1 cellular context compared by ENCODE assay signal in the genomic region with DNA sequence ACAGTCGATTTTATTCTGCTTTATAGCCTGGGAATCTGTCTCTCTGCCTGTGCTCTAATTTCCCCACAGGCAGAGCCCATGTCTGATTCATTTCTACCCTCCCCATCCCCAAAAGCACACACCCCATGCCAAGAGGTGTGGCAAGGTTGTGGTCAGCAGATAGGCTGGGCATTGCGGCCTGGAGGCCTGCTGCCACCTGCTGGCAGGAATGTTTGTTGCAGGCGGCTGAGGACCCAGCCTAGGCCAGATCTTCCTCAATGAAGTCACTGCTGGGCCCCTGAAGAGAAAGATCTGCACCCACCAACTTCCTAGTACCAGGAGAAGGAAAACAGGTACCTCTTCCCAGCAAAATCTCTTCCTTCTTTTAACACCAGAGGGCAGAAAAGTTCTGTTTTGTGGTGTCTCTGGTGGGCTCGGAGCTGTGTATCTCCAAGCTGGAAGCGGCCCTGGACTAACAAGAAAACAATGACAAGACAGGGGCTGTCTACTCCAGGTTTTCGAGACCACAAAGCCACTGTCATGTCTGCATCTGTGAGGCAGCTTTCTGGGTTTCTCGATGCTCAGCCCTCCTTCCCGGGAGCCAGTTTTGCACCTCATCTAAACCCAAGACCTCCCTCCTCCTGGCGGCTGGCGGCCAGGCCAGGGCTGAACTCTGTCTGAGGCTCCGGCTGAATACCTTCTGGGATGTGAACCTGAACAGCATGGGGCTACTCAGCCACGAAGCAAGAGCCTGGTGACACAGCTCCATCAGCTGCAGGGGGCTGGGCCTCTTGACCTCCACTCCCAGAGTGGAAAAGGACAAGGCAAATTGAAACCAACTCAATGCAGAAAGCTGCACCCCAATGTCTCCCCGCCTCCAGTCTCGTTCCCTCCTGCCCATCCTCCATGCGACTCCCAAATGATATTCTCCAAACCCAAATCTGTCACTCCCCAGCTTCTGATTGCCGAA.
TF ChIP-seq lines count a peak whose summit lies in the region.

No MANE protein-coding gene starts in this region.

TF ChIP-seq in GM23338, 12 proteins besides CTCF, POLR2A, EP300 and RAD21 (continued from another document):
- TF ChIP-seq, protein P1, sequence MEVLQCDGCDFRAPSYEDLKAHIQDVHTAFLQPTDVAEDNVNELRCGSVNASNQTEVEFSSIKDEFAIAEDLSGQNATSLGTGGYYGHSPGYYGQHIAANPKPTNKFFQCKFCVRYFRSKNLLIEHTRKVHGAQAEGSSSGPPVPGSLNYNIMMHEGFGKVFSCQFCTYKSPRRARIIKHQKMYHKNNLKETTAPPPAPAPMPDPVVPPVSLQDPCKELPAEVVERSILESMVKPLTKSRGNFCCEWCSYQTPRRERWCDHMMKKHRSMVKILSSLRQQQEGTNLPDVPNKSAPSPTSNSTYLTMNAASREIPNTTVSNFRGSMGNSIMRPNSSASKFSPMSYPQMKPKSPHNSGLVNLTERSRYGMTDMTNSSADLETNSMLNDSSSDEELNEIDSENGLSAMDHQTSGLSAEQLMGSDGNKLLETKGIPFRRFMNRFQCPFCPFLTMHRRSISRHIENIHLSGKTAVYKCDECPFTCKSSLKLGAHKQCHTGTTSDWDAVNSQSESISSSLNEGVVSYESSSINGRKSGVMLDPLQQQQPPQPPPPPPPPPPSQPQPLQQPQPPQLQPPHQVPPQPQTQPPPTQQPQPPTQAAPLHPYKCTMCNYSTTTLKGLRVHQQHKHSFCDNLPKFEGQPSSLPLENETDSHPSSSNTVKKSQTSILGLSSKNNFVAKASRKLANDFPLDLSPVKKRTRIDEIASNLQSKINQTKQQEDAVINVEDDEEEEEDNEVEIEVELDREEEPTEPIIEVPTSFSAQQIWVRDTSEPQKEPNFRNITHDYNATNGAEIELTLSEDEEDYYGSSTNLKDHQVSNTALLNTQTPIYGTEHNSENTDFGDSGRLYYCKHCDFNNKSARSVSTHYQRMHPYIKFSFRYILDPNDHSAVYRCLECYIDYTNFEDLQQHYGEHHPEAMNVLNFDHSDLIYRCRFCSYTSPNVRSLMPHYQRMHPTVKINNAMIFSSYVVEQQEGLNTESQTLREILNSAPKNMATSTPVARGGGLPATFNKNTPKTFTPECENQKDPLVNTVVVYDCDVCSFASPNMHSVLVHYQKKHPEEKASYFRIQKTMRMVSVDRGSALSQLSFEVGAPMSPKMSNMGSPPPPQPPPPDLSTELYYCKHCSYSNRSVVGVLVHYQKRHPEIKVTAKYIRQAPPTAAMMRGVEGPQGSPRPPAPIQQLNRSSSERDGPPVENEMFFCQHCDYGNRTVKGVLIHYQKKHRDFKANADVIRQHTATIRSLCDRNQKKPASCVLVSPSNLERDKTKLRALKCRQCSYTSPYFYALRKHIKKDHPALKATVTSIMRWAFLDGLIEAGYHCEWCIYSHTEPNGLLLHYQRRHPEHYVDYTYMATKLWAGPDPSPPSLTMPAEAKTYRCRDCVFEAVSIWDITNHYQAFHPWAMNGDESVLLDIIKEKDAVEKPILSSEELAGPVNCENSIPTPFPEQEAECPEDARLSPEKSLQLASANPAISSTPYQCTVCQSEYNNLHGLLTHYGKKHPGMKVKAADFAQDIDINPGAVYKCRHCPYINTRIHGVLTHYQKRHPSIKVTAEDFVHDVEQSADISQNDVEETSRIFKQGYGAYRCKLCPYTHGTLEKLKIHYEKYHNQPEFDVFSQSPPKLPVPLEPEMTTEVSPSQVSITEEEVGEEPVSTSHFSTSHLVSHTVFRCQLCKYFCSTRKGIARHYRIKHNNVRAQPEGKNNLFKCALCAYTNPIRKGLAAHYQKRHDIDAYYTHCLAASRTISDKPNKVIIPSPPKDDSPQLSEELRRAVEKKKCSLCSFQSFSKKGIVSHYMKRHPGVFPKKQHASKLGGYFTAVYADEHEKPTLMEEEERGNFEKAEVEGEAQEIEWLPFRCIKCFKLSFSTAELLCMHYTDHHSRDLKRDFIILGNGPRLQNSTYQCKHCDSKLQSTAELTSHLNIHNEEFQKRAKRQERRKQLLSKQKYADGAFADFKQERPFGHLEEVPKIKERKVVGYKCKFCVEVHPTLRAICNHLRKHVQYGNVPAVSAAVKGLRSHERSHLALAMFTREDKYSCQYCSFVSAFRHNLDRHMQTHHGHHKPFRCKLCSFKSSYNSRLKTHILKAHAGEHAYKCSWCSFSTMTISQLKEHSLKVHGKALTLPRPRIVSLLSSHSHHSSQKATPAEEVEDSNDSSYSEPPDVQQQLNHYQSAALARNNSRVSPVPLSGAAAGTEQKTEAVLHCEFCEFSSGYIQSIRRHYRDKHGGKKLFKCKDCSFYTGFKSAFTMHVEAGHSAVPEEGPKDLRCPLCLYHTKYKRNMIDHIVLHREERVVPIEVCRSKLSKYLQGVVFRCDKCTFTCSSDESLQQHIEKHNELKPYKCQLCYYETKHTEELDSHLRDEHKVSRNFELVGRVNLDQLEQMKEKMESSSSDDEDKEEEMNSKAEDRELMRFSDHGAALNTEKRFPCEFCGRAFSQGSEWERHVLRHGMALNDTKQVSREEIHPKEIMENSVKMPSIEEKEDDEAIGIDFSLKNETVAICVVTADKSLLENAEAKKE (CRISPR knock-in tag; IDR thresholded peaks at IDR 0.05): peak; percentile 96
